1 cellular context compared by ENCODE assay signal in genomic region chr20:31608256-31608980, GRCh38.
TF ChIP-seq lines count a peak whose summit lies in the region.

No MANE protein-coding gene starts in this region.

TF ChIP-seq in SK-N-SH, 30 proteins besides CTCF, POLR2A, EP300 and RAD21 (continued from another document):
- TF ChIP-seq POLR2AphosphoS5 (IDR thresholded peaks at IDR 0.05; ENCODE audit: low read depth, low read length) (no peak), SMC3 (IDR thresholded peaks at IDR 0.05; ENCODE audit: low read depth, low read length) (no peak), MXI1 (IDR thresholded peaks at IDR 0.05; ENCODE audit: low read depth, low read length) (no peak), YY1 (IDR thresholded peaks at IDR 0.05; ENCODE audit: low read depth) (peak; percentile 40; the same call in 1 of the 2 replicates), RXRA (IDR thresholded peaks at IDR 0.05; ENCODE audit: borderline replicate concordance, low read depth) (peak; percentile 70; the same call in 1 of the 2 replicates), PBX3 (IDR thresholded peaks at IDR 0.05) (peak; percentile 58), RCOR1 (IDR thresholded peaks at IDR 0.05; ENCODE audit: low read length) (peak; percentile 63), SIN3A (IDR thresholded peaks at IDR 0.05; ENCODE audit: borderline replicate concordance, low read depth, low read length) (peak; percentile 15; the same call in 1 of the 2 replicates), MAX (IDR thresholded peaks at IDR 0.05; ENCODE audit: low read depth) (no peak), FOXJ3 (CRISPR knock-in tag; IDR thresholded peaks at IDR 0.05) (no peak), FOXM1 (IDR thresholded peaks at IDR 0.05; ENCODE audit: low read depth) (no peak), TCF12 (IDR thresholded peaks at IDR 0.05) (peak; percentile 91), ZBTB33 (IDR thresholded peaks at IDR 0.05; ENCODE audit: borderline replicate concordance, low read depth) (peak; percentile 31; the same call in 1 of the 2 replicates), REST (IDR thresholded peaks at IDR 0.05; ENCODE audit: low read depth, low read length) (no peak), TAF1 (IDR thresholded peaks at IDR 0.05; ENCODE audit: borderline replicate concordance, low read depth, low read length) (peak; percentile 8; the same call in 1 of the 2 replicates), GATA2 (CRISPR knock-in tag; IDR thresholded peaks at IDR 0.05) (no peak), FOSL2 (IDR thresholded peaks at IDR 0.05; ENCODE audit: borderline replicate concordance, low read depth) (peak; percentile 7; the same call in 1 of the 2 replicates), ELF1 (IDR thresholded peaks at IDR 0.05) (no peak; the same call in 1 of the 2 replicates)
TF ChIP-seq in SK-N-SH: peak in this region for 13.
